ENCODE assay signal across 22 cellular contexts in the genomic region with DNA sequence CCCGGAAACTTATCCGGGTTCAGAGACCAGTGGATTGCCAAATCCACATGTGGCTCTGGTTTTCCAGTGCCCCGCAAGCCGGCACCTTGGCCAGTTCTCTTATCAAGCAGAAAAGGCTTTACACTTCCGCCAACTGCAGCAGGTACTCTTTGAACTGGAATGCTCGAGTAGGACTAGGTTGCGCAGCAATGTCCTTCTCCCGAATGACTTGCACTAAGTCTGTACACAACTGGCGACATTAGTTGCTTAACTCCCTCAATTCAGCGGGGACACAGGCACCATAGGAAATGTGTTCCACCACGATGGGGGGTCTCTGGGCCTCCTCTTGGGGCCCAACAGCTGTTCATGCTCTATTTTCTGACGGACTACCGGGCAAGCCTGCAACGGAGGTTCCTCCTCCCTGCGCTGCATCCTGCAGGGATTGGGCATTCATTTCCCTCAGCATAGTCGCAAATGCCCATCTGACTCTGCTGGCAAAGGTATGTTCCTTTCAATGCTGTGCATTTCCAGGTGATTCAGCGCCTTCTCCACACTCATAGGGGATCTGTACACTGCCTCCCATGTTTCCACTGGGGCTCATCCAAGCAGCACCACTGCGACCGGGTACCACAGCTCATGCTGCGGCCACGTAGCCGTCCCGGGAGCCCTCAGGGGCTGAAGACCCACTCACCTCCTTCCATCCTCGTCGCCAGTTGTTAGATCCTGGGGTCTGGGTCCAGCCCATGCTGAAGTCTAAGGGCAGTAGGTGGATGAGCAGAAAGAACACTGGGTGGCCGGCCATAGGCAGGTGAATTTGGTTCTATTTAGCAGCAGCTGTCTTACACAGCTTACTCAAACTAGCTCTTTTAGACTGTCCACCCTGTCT.
"Had no signal": no experiment of that assay in that cellular context is flagged by ENCODE, and none has a peak within 500 bp of the region (broad histone marks: within the 10 kb centered on the region; RNA-seq: fewer than 3 reads in every experiment).

No MANE protein-coding gene starts in this region.

- H3K36me3 Mint-ChIP-seq: activated naive CD4-positive, alpha-beta T cell treated with anti-CD3 and anti-CD28 coated beads, Interleukin-2, amount 10 ng/mL, durations not matched to agents 7 days and 5 days had no signal

- H3K27ac ChIP-seq: cardiac muscle cell, heart right ventricle, spleen, thyroid gland had no signal

- H3K4me1 Mint-ChIP-seq: activated CD4-positive, alpha-beta memory T cell treated with anti-CD3 and anti-CD28 coated beads, Interleukin-2, amount 10 ng/mL, durations not matched to agents 7 days and 5 days; activated naive CD4-positive, alpha-beta T cell treated with anti-CD3 and anti-CD28 coated beads, Interleukin-2, amount 10 ng/mL, durations not matched to agents 7 days and 5 days; memory B cell; T-helper 17 cell had no signal

- ATAC-seq: activated T-cell treated with anti-CD3 and anti-CD28 coated beads, Interleukin-2, amount 50 U/mL, for 72 hours; heart right ventricle; left cardiac atrium; T-helper 17 cell had no signal

- H3K27me3 ChIP-seq: cardiac muscle cell, heart right ventricle, spleen, thyroid gland had no signal

- H3K9me3 Mint-ChIP-seq: dendritic cell treated with granulocyte-macrophage colony-stimulating factor and Interleukin-4, amounts not matched to agents 40 ng/mL and 50 ng/mL, for 4 days had no signal

- FAIRE-seq: endometrium had no signal

- H3K4me3 ChIP-seq: cardiac muscle cell, heart right ventricle, spleen, thyroid gland had no signal

- H3K4me3 Mint-ChIP-seq: activated CD4-positive, alpha-beta memory T cell treated with anti-CD3 and anti-CD28 coated beads, Interleukin-2, amount 10 ng/mL, durations not matched to agents 7 days and 5 days; activated naive CD4-positive, alpha-beta T cell treated with anti-CD3 and anti-CD28 coated beads, Interleukin-2, amount 10 ng/mL, durations not matched to agents 7 days and 5 days; activated T-cell treated with anti-CD3 and anti-CD28 coated beads, Interleukin-2, amount 50 U/mL, for 72 hours; dendritic cell treated with granulocyte-macrophage colony-stimulating factor and Interleukin-4, amounts not matched to agents 40 ng/mL and 50 ng/mL, for 4 days; memory B cell; T-helper 17 cell had no signal

- H3K27ac Mint-ChIP-seq: activated CD4-positive, alpha-beta memory T cell treated with anti-CD3 and anti-CD28 coated beads, Interleukin-2, amount 10 ng/mL, durations not matched to agents 7 days and 5 days; activated naive CD4-positive, alpha-beta T cell treated with anti-CD3 and anti-CD28 coated beads, Interleukin-2, amount 10 ng/mL, durations not matched to agents 7 days and 5 days; activated T-cell treated with anti-CD3 and anti-CD28 coated beads, Interleukin-2, amount 50 U/mL, for 72 hours; dendritic cell treated with granulocyte-macrophage colony-stimulating factor and Interleukin-4, amounts not matched to agents 40 ng/mL and 50 ng/mL, for 4 days; memory B cell; T-helper 17 cell had no signal

- H3K36me3 ChIP-seq: cardiac muscle cell, heart right ventricle, spleen, thyroid gland had no signal

- H3K27me3 Mint-ChIP-seq: dendritic cell treated with granulocyte-macrophage colony-stimulating factor and Interleukin-4, amounts not matched to agents 40 ng/mL and 50 ng/mL, for 4 days had no signal

- DNase-seq: activated CD4-positive, alpha-beta memory T cell treated with anti-CD3 and anti-CD28 coated beads, Interleukin-2, amount 10 ng/mL, durations not matched to agents 7 days and 5 days; activated CD4-positive, alpha-beta T cell treated with anti-CD3 and anti-CD28 coated beads for 48 hours; activated effector memory CD4-positive, alpha-beta T cell treated with Interleukin-2 at 50 U/mL for 16 hours; activated naive CD4-positive, alpha-beta T cell treated with anti-CD3 and anti-CD28 coated beads, Interleukin-2, amount 10 ng/mL, durations not matched to agents 7 days and 5 days; activated T-cell treated with anti-CD3 and anti-CD28 coated beads, Interleukin-2, amount 50 U/mL, for 72 hours; amygdala; effector CD4-positive, alpha-beta T cell; foreskin fibroblast; heart right ventricle; islet precursor cell; left cardiac atrium; occipital lobe; spleen; stimulated activated CD4-positive, alpha-beta T cell treated with anti-CD3 and anti-CD28 coated beads, Interleukin-4, amount 100 ng/mL, for 1 hour; stimulated activated naive CD4-positive, alpha-beta T cell treated with Interleukin-2 at 50 U/mL for 16 hours; SW 1271; T-helper 17 cell; thyroid gland had no signal

- H3K9me3 ChIP-seq: thyroid gland had no signal

- H3K4me1 ChIP-seq: heart right ventricle, spleen, thyroid gland had no signal
